Comparison of ENCODE assay signal across 1 cellular context in the genomic region with DNA sequence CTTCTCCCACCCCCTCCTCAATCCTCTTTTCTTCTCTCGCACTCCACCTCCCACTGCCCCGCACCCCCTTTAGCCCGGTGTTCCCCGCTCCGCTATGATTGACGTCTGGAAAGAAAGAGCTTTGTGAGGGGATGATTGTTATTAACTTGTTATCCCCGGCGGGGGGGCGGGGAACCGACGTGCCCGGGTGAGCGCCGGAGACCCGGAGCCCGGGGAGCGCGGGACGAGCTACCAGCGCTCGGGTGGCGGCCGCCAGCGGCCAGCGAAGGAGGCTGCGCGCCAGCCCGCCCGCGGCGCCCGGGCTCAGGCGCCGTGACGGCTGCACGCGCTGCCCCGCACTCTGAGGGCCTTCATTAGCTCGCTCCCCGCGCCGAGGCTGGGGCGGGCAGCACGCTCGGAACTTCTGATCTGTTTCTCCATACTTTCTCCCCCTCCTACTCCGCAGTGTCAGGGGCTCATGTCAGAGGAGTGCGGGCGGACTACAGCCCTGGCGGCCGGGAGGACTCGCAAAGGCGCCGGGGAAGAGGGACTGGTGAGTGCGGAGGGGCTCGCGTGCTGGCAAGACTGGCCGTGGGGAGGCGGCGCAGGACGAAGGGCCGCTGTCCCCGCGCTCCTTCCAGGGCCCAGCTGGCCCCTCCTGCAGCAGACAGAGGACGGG.
TF ChIP-seq lines count a peak whose summit lies in the region.

No MANE protein-coding gene starts in this region.

TF ChIP-seq in H1, 55 proteins besides CTCF, POLR2A, EP300 and RAD21:
- TF ChIP-seq SRF (IDR thresholded peaks at IDR 0.05; ENCODE audit: low read depth, low read length), result no peak
- TF ChIP-seq TBP (IDR thresholded peaks at IDR 0.05; ENCODE audit: low read depth, low read length), result no peak
- no peak for TF ChIP-seq CHD1 (IDR thresholded peaks at IDR 0.05; ENCODE audit: low read depth, low read length)
- TF ChIP-seq KDM1A (IDR thresholded peaks at IDR 0.05; ENCODE audit: borderline replicate concordance, low read length), result no peak
- no peak for TF ChIP-seq FOSL1 (IDR thresholded peaks at IDR 0.05; ENCODE audit: insufficient read depth, low read depth, low read length)
- TF ChIP-seq MAFK (IDR thresholded peaks at IDR 0.05; ENCODE audit: low read depth, low read length), result no peak
- no peak for TF ChIP-seq TAF7 (optimal IDR thresholded peaks at IDR 0.05; ENCODE audit: borderline replicate concordance, low read depth, low read length)
- TF ChIP-seq CEBPB (IDR thresholded peaks at IDR 0.05; ENCODE audit: low read depth, low read length), result no peak
- TF ChIP-seq, protein P1, sequence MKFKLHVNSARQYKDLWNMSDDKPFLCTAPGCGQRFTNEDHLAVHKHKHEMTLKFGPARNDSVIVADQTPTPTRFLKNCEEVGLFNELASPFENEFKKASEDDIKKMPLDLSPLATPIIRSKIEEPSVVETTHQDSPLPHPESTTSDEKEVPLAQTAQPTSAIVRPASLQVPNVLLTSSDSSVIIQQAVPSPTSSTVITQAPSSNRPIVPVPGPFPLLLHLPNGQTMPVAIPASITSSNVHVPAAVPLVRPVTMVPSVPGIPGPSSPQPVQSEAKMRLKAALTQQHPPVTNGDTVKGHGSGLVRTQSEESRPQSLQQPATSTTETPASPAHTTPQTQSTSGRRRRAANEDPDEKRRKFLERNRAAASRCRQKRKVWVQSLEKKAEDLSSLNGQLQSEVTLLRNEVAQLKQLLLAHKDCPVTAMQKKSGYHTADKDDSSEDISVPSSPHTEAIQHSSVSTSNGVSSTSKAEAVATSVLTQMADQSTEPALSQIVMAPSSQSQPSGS (IDR thresholded peaks at IDR 0.05; ENCODE audit: low read length), result no peak
- peak; percentile 84 for TF ChIP-seq ASH2L (IDR thresholded peaks at IDR 0.05; ENCODE audit: low read length)
- peak in 1 of 2 experiments; percentile 68; a peak in 2 of 4 replicates for TF ChIP-seq SIN3A (conservative IDR thresholded peaks at IDR 0.05 in 1 of 2, IDR thresholded peaks at IDR 0.05 in 1 of 2; ENCODE audit: low read depth in 1 of 2, low read length in 2 of 2)
- TF ChIP-seq, protein P2, sequence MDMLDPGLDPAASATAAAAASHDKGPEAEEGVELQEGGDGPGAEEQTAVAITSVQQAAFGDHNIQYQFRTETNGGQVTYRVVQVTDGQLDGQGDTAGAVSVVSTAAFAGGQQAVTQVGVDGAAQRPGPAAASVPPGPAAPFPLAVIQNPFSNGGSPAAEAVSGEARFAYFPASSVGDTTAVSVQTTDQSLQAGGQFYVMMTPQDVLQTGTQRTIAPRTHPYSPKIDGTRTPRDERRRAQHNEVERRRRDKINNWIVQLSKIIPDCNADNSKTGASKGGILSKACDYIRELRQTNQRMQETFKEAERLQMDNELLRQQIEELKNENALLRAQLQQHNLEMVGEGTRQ (IDR thresholded peaks at IDR 0.05; ENCODE audit: low read length), result no peak
- peak; percentile 6; the same call in 1 of the 2 replicates for TF ChIP-seq YY1 (IDR thresholded peaks at IDR 0.05; ENCODE audit: low read depth, low read length)
- no peak for TF ChIP-seq HDAC6 (IDR thresholded peaks at IDR 0.05; ENCODE audit: low read depth, low read length)
- peak; percentile 92 for TF ChIP-seq CTBP2 (IDR thresholded peaks at IDR 0.05; ENCODE audit: borderline replicate concordance, insufficient read depth, insufficient read length, low read length)
- TF ChIP-seq RXRA (IDR thresholded peaks at IDR 0.05; ENCODE audit: insufficient read depth, low read depth, low read length), result no peak
- no peak for TF ChIP-seq GTF2F1 (IDR thresholded peaks at IDR 0.05; ENCODE audit: borderline replicate concordance, low read depth, low read length)
- TF ChIP-seq BRCA1 (IDR thresholded peaks at IDR 0.05; ENCODE audit: low read depth, low read length), result no peak
- peak; percentile 28; the same call in 1 of the 2 replicates for TF ChIP-seq PHF8 (conservative IDR thresholded peaks at IDR 0.05; ENCODE audit: low read depth, low read length)
- TF ChIP-seq NANOG (IDR thresholded peaks at IDR 0.05; ENCODE audit: insufficient read depth, low read depth, low read length, poor library complexity, severe bottlenecking), result peak; percentile 70
- TF ChIP-seq HDAC2 (IDR thresholded peaks at IDR 0.05; ENCODE audit: borderline replicate concordance in 1 of 2, low read depth in 2 of 2, low read length in 2 of 2), result 0 out of 4 replicates have a peak, but pooled peaks of 1 of the 2 experiments have one; percentile 43
- no peak for TF ChIP-seq SP1 (IDR thresholded peaks at IDR 0.05; ENCODE audit: low read depth, low read length)
- no peak for TF ChIP-seq SP4 (IDR thresholded peaks at IDR 0.05; ENCODE audit: low read length)
- TF ChIP-seq JUN (IDR thresholded peaks at IDR 0.05; ENCODE audit: low read depth, low read length), result no peak
- TF ChIP-seq TEAD4 (IDR thresholded peaks at IDR 0.05; ENCODE audit: low read depth, low read length), result no peak
- TF ChIP-seq TAF1 (IDR thresholded peaks at IDR 0.05; ENCODE audit: low read depth, low read length), result no peak
- TF ChIP-seq KDM5A (IDR thresholded peaks at IDR 0.05; ENCODE audit: low read length), result no peak
- no peak for TF ChIP-seq ZNF274 (IDR thresholded peaks at IDR 0.05; ENCODE audit: borderline replicate concordance, extremely low read depth, low read length)
- peak; percentile 76 for TF ChIP-seq KDM4A (IDR thresholded peaks at IDR 0.05; ENCODE audit: low read depth, low read length, severe bottlenecking)
- TF ChIP-seq, protein P3, sequence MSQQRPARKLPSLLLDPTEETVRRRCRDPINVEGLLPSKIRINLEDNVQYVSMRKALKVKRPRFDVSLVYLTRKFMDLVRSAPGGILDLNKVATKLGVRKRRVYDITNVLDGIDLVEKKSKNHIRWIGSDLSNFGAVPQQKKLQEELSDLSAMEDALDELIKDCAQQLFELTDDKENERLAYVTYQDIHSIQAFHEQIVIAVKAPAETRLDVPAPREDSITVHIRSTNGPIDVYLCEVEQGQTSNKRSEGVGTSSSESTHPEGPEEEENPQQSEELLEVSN (IDR thresholded peaks at IDR 0.05), result no peak
- no peak for TF ChIP-seq CREB1 (IDR thresholded peaks at IDR 0.05)
- TF ChIP-seq SAP30 (IDR thresholded peaks at IDR 0.05; ENCODE audit: insufficient read depth, insufficient replicate concordance, low read length), result no peak
- TF ChIP-seq, protein P4, sequence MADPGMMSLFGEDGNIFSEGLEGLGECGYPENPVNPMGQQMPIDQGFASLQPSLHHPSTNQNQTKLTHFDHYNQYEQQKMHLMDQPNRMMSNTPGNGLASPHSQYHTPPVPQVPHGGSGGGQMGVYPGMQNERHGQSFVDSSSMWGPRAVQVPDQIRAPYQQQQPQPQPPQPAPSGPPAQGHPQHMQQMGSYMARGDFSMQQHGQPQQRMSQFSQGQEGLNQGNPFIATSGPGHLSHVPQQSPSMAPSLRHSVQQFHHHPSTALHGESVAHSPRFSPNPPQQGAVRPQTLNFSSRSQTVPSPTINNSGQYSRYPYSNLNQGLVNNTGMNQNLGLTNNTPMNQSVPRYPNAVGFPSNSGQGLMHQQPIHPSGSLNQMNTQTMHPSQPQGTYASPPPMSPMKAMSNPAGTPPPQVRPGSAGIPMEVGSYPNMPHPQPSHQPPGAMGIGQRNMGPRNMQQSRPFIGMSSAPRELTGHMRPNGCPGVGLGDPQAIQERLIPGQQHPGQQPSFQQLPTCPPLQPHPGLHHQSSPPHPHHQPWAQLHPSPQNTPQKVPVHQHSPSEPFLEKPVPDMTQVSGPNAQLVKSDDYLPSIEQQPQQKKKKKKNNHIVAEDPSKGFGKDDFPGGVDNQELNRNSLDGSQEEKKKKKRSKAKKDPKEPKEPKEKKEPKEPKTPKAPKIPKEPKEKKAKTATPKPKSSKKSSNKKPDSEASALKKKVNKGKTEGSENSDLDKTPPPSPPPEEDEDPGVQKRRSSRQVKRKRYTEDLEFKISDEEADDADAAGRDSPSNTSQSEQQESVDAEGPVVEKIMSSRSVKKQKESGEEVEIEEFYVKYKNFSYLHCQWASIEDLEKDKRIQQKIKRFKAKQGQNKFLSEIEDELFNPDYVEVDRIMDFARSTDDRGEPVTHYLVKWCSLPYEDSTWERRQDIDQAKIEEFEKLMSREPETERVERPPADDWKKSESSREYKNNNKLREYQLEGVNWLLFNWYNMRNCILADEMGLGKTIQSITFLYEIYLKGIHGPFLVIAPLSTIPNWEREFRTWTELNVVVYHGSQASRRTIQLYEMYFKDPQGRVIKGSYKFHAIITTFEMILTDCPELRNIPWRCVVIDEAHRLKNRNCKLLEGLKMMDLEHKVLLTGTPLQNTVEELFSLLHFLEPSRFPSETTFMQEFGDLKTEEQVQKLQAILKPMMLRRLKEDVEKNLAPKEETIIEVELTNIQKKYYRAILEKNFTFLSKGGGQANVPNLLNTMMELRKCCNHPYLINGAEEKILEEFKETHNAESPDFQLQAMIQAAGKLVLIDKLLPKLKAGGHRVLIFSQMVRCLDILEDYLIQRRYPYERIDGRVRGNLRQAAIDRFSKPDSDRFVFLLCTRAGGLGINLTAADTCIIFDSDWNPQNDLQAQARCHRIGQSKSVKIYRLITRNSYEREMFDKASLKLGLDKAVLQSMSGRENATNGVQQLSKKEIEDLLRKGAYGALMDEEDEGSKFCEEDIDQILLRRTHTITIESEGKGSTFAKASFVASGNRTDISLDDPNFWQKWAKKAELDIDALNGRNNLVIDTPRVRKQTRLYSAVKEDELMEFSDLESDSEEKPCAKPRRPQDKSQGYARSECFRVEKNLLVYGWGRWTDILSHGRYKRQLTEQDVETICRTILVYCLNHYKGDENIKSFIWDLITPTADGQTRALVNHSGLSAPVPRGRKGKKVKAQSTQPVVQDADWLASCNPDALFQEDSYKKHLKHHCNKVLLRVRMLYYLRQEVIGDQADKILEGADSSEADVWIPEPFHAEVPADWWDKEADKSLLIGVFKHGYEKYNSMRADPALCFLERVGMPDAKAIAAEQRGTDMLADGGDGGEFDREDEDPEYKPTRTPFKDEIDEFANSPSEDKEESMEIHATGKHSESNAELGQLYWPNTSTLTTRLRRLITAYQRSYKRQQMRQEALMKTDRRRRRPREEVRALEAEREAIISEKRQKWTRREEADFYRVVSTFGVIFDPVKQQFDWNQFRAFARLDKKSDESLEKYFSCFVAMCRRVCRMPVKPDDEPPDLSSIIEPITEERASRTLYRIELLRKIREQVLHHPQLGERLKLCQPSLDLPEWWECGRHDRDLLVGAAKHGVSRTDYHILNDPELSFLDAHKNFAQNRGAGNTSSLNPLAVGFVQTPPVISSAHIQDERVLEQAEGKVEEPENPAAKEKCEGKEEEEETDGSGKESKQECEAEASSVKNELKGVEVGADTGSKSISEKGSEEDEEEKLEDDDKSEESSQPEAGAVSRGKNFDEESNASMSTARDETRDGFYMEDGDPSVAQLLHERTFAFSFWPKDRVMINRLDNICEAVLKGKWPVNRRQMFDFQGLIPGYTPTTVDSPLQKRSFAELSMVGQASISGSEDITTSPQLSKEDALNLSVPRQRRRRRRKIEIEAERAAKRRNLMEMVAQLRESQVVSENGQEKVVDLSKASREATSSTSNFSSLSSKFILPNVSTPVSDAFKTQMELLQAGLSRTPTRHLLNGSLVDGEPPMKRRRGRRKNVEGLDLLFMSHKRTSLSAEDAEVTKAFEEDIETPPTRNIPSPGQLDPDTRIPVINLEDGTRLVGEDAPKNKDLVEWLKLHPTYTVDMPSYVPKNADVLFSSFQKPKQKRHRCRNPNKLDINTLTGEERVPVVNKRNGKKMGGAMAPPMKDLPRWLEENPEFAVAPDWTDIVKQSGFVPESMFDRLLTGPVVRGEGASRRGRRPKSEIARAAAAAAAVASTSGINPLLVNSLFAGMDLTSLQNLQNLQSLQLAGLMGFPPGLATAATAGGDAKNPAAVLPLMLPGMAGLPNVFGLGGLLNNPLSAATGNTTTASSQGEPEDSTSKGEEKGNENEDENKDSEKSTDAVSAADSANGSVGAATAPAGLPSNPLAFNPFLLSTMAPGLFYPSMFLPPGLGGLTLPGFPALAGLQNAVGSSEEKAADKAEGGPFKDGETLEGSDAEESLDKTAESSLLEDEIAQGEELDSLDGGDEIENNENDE (IDR thresholded peaks at IDR 0.05; ENCODE audit: insufficient replicate concordance, low read length), result no peak
- TF ChIP-seq SIX5 (IDR thresholded peaks at IDR 0.05; ENCODE audit: low read depth, low read length), result no peak
- no peak for TF ChIP-seq SIRT6 (IDR thresholded peaks at IDR 0.05; ENCODE audit: low read length)
- TF ChIP-seq POU5F1 (IDR thresholded peaks at IDR 0.05; ENCODE audit: low read depth, low read length), result no peak
- TF ChIP-seq BACH1 (IDR thresholded peaks at IDR 0.05; ENCODE audit: low read length), result no peak; the same call in 1 of the 2 replicates
- peak; percentile 39; the same call in 1 of the 2 replicates for TF ChIP-seq SUZ12 (IDR thresholded peaks at IDR 0.05; ENCODE audit: low read length)
- no peak for TF ChIP-seq JUND (IDR thresholded peaks at IDR 0.05; ENCODE audit: low read length)
- TF ChIP-seq TCF12 (IDR thresholded peaks at IDR 0.05; ENCODE audit: low read depth, low read length), result no peak
- peak; percentile 39 for TF ChIP-seq EZH2 (IDR thresholded peaks at IDR 0.05; ENCODE audit: low read depth, low read length, severe bottlenecking)
- TF ChIP-seq POLR2AphosphoS5 (IDR thresholded peaks at IDR 0.05; ENCODE audit: low read depth, low read length), result no peak
- no peak for TF ChIP-seq CBX8 (IDR thresholded peaks at IDR 0.05; ENCODE audit: borderline replicate concordance, low read depth, low read length)
- no peak for TF ChIP-seq RFX5 (IDR thresholded peaks at IDR 0.05; ENCODE audit: borderline replicate concordance, low read depth, low read length)
- TF ChIP-seq EGR1 (IDR thresholded peaks at IDR 0.05; ENCODE audit: borderline replicate concordance, low read depth, low read length), result no peak
- TF ChIP-seq NRF1 (IDR thresholded peaks at IDR 0.05; ENCODE audit: low read depth, low read length), result no peak
- 0 out of 2 replicates have a peak, but pooled peaks have one; percentile 55 for TF ChIP-seq RBBP5 (IDR thresholded peaks at IDR 0.05; ENCODE audit: borderline replicate concordance, low read depth, low read length)
- TF ChIP-seq CBX5 (IDR thresholded peaks at IDR 0.05; ENCODE audit: low read depth, low read length), result no peak
- TF ChIP-seq SP2 (IDR thresholded peaks at IDR 0.05; ENCODE audit: low read length), result no peak
- TF ChIP-seq, protein P5, sequence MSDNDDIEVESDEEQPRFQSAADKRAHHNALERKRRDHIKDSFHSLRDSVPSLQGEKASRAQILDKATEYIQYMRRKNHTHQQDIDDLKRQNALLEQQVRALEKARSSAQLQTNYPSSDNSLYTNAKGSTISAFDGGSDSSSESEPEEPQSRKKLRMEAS (IDR thresholded peaks at IDR 0.05), result peak; percentile 30
